ENCODE assay signal across 7 cellular contexts in the genomic region with DNA sequence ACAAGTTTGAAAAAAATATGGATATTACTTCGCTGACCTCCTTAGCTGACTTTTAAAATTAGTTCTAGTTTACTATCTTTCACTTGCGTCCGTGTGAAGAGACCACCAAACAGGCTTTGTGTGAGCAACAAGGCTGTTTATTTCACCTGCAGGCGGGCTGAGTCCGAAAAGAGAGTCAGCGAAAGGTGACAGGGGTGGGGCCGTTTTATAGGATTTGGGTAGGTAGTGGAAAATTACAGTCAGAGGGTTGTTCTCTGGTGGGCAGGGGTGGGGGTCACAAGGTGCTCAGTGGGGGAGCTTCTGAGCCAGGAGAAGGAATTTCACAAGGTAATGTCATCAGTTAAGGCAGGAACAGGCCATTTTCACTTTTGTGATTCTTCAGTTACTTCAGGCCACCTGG.
DNase-seq lines count a peak whose midpoint lies in the region; ATAC-seq and TF ChIP-seq lines count a peak whose summit lies in the region.
"Not testable (repeated sequence)": the region's sequence is repeated elsewhere in the genome, so short reads cannot be mapped to it uniquely, and the experiment has no call there.

No MANE protein-coding gene starts in this region.

- no CpG with 5 or more reads among the region's 7 CpGs for WGBS in H9 (ENCODE audit: extremely low coverage, insufficient read length, low lambda C conversion rate)
- 47 to 70% methylated on average over 6 to 7 of the region's 7 CpGs for WGBS in endodermal cell (ENCODE audit: insufficient coverage in 1 of 2, insufficient read length in 1 of 2), 2 experiments
- WGBS in heart right ventricle, 2 donors = 61 to 65% methylated on average over 7 of the region's 7 CpGs
- no CpG with 5 or more reads among the region's 7 CpGs for WGBS in mesendoderm (ENCODE audit: extremely low coverage, insufficient coverage, low lambda C conversion rate)

- not testable (repeated sequence) for H3T11ph ChIP-seq in H9 (ENCODE audit: low read length)

- H2BK120ac ChIP-seq in H9 (ENCODE audit: low read depth, low read length, poor library complexity, severe bottlenecking); mesendoderm (ENCODE audit: low read depth, low read length): not testable (repeated sequence)

- H4K91ac ChIP-seq in H9 (ENCODE audit: insufficient read length, low read depth, low read length) = not testable (repeated sequence)

- peaks cover 13 to 17% of the 10 kb centered on the region in 2 experiments for H3K4me1 Mint-ChIP-seq in H9
- H3K4me1 Mint-ChIP-seq in endodermal cell = peaks cover 28% of the 10 kb centered on the region

- not testable (repeated sequence) for TF ChIP-seq CTCF in H9 (conservative IDR thresholded peaks at IDR 0.05); PC-9 (conservative IDR thresholded peaks at IDR 0.05); endodermal cell (conservative IDR thresholded peaks at IDR 0.05); heart right ventricle (IDR thresholded peaks at IDR 0.05); right atrium auricular region (IDR thresholded peaks at IDR 0.05)

- H3K23me2 ChIP-seq in H9 (ENCODE audit: insufficient read length, low read depth, low read length, poor library complexity, severe bottlenecking) = not testable (repeated sequence)

- H3K4me2 ChIP-seq in H9 (ENCODE audit: insufficient read depth, insufficient read length, low read length); mesendoderm (ENCODE audit: low read length): not testable (repeated sequence)
- H3K4me2 ChIP-seq in PC-9 = 0 out of 2 replicates have a peak overlapping the region, but pooled peaks have one; percentile 6

- H3K23ac ChIP-seq in H9 (ENCODE audit: insufficient read length, low read depth, low read length); mesendoderm (ENCODE audit: low read length): not testable (repeated sequence)

- not testable (repeated sequence) for H2BK15ac ChIP-seq in H9 (ENCODE audit: low read depth, low read length); mesendoderm (replicated peaks; ENCODE audit: low read depth)

- H4K20me1 ChIP-seq in H9 (ENCODE audit: control insufficient read depth, insufficient read depth, insufficient read length); PC-9 (ENCODE audit: insufficient read depth): not testable (repeated sequence)

- not testable (repeated sequence) for H3K9me3 Mint-ChIP-seq in H9
- H3K9me3 Mint-ChIP-seq in endodermal cell = peaks cover 11% of the 10 kb centered on the region

- H3K27ac Mint-ChIP-seq in H9 = peak overlapping the region in 1 of 3 experiments; percentile 80; a peak in 3 of 7 replicates
- peak overlapping the region; percentile 57 for H3K27ac Mint-ChIP-seq in endodermal cell

- H3K36me3 Mint-ChIP-seq in H9 (ENCODE audit: insufficient read depth in 1 of 3, low read depth in 3 of 3); endodermal cell (ENCODE audit: low read depth): not testable (repeated sequence)

- H3K9me3 ChIP-seq in H9 (ENCODE audit: control insufficient read depth, low read depth, low read length); PC-9 (ENCODE audit: insufficient read depth, low read depth); endodermal cell (ENCODE audit: control insufficient read depth, low read length); right atrium auricular region: not testable (repeated sequence)
- H3K9me3 ChIP-seq in heart right ventricle = peaks cover 0 to 17% (median 0%) of the 10 kb centered on the region in 11 donors

- not testable (repeated sequence) for H4K8ac ChIP-seq in H9 (replicated peaks; ENCODE audit: insufficient read length, low read depth, low read length); mesendoderm (ENCODE audit: low read depth, low read length)

- intact Hi-C loops in PC-9 (cut with micrococcal nuclease; ENCODE audit: unreplicated experiment); heart right ventricle (cut with DNase I): not testable (repeated sequence)

- H3K36me3 ChIP-seq in PC-9 (ENCODE audit: low read depth); endodermal cell (ENCODE audit: control insufficient read depth, insufficient read depth, low read length); heart right ventricle; right atrium auricular region; mesendoderm (ENCODE audit: control insufficient read depth, insufficient read depth, low read length): not testable (repeated sequence)

- H3K56ac ChIP-seq in H9 (ENCODE audit: insufficient read length, low read depth, low read length); mesendoderm (ENCODE audit: low read length): not testable (repeated sequence)

- not testable (repeated sequence) for H3K9me2 ChIP-seq in PC-9 (ENCODE audit: insufficient read depth)

- not testable (repeated sequence) for H2BK20ac ChIP-seq in H9 (ENCODE audit: low read depth, low read length, poor library complexity, severe bottlenecking)

- ATAC-seq in heart right ventricle = not testable (repeated sequence)

- not testable (repeated sequence) for H3K4me3 Mint-ChIP-seq in H9, endodermal cell

- H3K4ac ChIP-seq in H9 (ENCODE audit: low read depth, low read length); mesendoderm (ENCODE audit: low read depth, low read length): not testable (repeated sequence)

- not testable (repeated sequence) for H3K14ac ChIP-seq in H9 (ENCODE audit: insufficient read depth, low read length)

- H3F3A ChIP-seq in PC-9 (ENCODE audit: insufficient read depth, low read depth) = not testable (repeated sequence)

- not testable (repeated sequence) for H3K4me3 ChIP-seq in PC-9; endodermal cell (ENCODE audit: low read length); mesendoderm (ENCODE audit: low read length)
- H3K4me3 ChIP-seq in heart right ventricle = peak overlapping the region in 6 of 10 donors; percentile 7 to 46 (median 38)
- peak overlapping the region; percentile 38 to 44 for H3K4me3 ChIP-seq in right atrium auricular region

- not testable (repeated sequence) for H3K27me3 Mint-ChIP-seq in H9 (ENCODE audit: low read depth); endodermal cell (ENCODE audit: insufficient read depth)

- BruUV-seq in PC-9 (replicated peaks; lab: Mats Ljungman, UMichigan) = not testable (repeated sequence)

- not testable (repeated sequence) for H2AFZ ChIP-seq in H9 (ENCODE audit: low read length); PC-9

- H4K5ac ChIP-seq in H9 (ENCODE audit: insufficient read length, low read depth, low read length); mesendoderm (ENCODE audit: low read length): not testable (repeated sequence)

- CTCF ChIA-PET in PC-9 (lab: Charles Lee) = not testable (repeated sequence)

- H3K79me1 ChIP-seq in H9 (ENCODE audit: insufficient read depth, low read depth, low read length, poor library complexity, severe bottlenecking); mesendoderm (ENCODE audit: low read length): not testable (repeated sequence)

- POLR2A ChIA-PET in PC-9 (lab: Charles Lee; ENCODE audit: unreplicated experiment) = interaction anchor here (0.6 kb wide), 1 partner anchor 9 kb away, joined by 3 read pairs; no protein-coding TSS in a partner anchor

- not testable (repeated sequence) for H2BK5ac ChIP-seq in H9 (ENCODE audit: insufficient read length, low read length); mesendoderm (ENCODE audit: low read length)

- H3K79me2 ChIP-seq in H9 (ENCODE audit: insufficient read depth, low read length); PC-9 (ENCODE audit: low read depth); mesendoderm (ENCODE audit: control insufficient read depth, insufficient read depth, low read length): not testable (repeated sequence)

- not testable (repeated sequence) for H3K27me3 ChIP-seq in H9 (ENCODE audit: insufficient read depth, low read length); PC-9 (ENCODE audit: insufficient read depth, low read depth); endodermal cell (ENCODE audit: control insufficient read depth, insufficient read depth, low read length, poor library complexity, severe bottlenecking); heart right ventricle; right atrium auricular region; mesendoderm (ENCODE audit: insufficient read depth, low read length, poor library complexity)

- not testable (repeated sequence) for H2BK12ac ChIP-seq in H9 (ENCODE audit: insufficient read length, low read depth, low read length)

- H2AK5ac ChIP-seq in H9 (ENCODE audit: insufficient read length, low read length); mesendoderm (ENCODE audit: low read length): not testable (repeated sequence)

- DNase-seq in ELF-1 (ENCODE audit: low read depth, low spot score) (peak; percentile 30), H9 (peak; percentile 43), endodermal cell (peak; percentile 87), mesendoderm (peak; percentile 89)
- not testable (repeated sequence) for DNase-seq in PC-9; heart right ventricle; right atrium auricular region (ENCODE audit: low spot score)

- H3K9ac ChIP-seq in H9 (ENCODE audit: extremely low read depth, insufficient read length, low read length); endodermal cell (ENCODE audit: extremely low read depth, low read length, poor library complexity, severe bottlenecking); mesendoderm (ENCODE audit: low read length): not testable (repeated sequence)

- not testable (repeated sequence) for H3K18ac ChIP-seq in H9 (ENCODE audit: insufficient read length, low read depth, low read length); mesendoderm (ENCODE audit: low read length)

- not testable (repeated sequence) for H3K4me1 ChIP-seq in H9 (ENCODE audit: insufficient read depth, low read length); PC-9 (replicated peaks; ENCODE audit: insufficient read depth); heart right ventricle; right atrium auricular region; mesendoderm (ENCODE audit: control insufficient read depth, low read depth, low read length)
- H3K4me1 ChIP-seq in endodermal cell (ENCODE audit: control insufficient read depth, insufficient read depth, low read length) = peaks cover 11% of the 10 kb centered on the region

- not testable (repeated sequence) for H3K27ac ChIP-seq in H9 (ENCODE audit: insufficient read length, low read depth, low read length); PC-9; endodermal cell (ENCODE audit: low read depth, low read length); mesendoderm (ENCODE audit: low read depth, low read length)
- H3K27ac ChIP-seq in heart right ventricle (peak overlapping the region in 6 of 10 donors; percentile 67 to 95 (median 82)), right atrium auricular region (peak overlapping the region; percentile 77 to 92)
